ENCODE assay signal across 4 cellular contexts in the genomic region with DNA sequence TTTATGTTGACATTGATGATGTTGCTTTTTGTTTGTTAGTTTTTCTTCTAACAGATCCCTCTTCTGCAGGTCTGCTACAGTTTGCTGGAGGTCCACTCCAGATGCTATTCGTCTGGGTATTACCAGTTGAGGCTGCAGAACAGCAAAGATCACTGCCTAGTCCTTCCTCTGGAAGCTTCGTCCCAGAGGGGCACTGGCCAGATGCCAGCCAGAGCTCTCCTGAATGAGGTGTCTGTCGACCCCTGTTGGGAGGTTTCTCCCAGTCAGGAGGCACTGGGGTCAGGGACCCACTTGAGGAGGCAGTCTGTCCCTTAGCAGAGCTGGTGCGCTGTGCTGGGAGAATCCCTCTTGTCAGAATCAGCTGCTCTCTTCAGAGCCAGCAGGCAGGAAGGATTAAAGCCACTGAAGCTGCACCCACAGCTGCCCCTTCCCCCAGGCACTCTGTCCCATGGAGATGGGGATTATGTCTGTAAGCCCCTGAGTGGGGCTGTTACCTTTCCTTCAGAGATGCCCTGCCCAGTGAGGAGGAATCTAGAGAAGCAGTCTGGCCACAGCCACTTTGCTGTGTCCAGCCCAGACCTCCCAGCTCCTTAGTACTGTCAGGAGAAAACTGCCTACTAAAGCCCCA. TPM values are rescaled to one million over a fixed set of nuclear protein-coding genes. Genes with fewer than 3 reads are reported as not detected.
"Had no signal": no experiment of that assay in that cellular context is flagged by ENCODE, and none has a peak within 500 bp of the region (broad histone marks: within the 10 kb centered on the region; RNA-seq: fewer than 3 reads in every experiment).

No MANE protein-coding gene starts in this region.

RNA-seq across cellular contexts. Expression of a gene that starts 49.3 kb away (rescaled TPM):
- total RNA-seq: dermis blood vessel endothelial cell, gastrocnemius medialis, left ventricle myocardium inferior, mammary epithelial cell had no signal
